1 cellular context compared by ENCODE assay signal in the genomic region with DNA sequence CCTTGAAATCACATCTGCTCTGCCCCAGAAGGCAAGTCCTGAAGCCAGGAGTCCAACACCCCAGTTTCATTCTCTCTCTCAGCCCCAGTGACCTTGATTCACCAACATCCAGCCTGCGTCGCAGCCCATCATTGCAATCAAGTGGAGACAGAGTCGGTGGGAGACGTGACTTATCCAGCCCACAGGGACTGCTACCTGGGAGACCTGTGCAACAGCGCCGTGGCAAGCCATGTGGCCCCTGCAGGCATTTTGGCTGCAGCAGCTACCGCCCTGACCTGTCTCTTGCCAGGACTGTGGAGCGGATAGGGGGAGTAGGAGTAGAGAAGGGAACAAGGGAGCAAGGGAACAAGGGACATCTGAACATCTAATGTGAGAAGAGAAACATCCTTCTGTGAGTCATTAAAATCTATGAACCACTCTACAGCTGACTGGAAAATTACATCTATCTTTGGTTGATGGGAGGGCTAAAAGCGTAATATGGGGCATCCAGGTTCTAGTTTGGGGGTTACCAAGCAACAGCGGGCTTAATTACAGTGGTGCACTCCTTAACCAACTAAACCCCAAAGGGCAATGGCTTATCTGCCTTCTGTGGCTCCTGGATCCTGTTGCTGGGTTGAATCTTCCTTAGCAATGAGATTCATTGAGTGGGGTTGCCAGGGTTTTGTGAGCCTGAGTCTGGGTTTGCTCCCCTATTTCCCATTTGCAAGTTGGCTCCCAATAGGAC.
TF ChIP-seq lines count a peak whose summit lies in the region.

No MANE protein-coding gene starts in this region.

TF ChIP-seq in HEK293, 187 proteins besides CTCF, POLR2A, EP300 and RAD21 (continued from another document):
- TF ChIP-seq, protein P1, sequence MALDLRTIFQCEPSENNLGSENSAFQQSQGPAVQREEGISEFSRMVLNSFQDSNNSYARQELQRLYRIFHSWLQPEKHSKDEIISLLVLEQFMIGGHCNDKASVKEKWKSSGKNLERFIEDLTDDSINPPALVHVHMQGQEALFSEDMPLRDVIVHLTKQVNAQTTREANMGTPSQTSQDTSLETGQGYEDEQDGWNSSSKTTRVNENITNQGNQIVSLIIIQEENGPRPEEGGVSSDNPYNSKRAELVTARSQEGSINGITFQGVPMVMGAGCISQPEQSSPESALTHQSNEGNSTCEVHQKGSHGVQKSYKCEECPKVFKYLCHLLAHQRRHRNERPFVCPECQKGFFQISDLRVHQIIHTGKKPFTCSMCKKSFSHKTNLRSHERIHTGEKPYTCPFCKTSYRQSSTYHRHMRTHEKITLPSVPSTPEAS (tag by site-specific recombination; IDR thresholded peaks at IDR 0.05) = no peak
- no peak for TF ChIP-seq KLF9 (tag by site-specific recombination; IDR thresholded peaks at IDR 0.05; ENCODE audit: low read depth)
- TF ChIP-seq ZNF19 (tag by site-specific recombination; IDR thresholded peaks at IDR 0.05; ENCODE audit: low read depth) = no peak
- TF ChIP-seq ZNF837 (tag by site-specific recombination; IDR thresholded peaks at IDR 0.05) = no peak
- TF ChIP-seq OSR2 (tag by site-specific recombination; IDR thresholded peaks at IDR 0.05) = no peak
- TF ChIP-seq, protein P2, sequence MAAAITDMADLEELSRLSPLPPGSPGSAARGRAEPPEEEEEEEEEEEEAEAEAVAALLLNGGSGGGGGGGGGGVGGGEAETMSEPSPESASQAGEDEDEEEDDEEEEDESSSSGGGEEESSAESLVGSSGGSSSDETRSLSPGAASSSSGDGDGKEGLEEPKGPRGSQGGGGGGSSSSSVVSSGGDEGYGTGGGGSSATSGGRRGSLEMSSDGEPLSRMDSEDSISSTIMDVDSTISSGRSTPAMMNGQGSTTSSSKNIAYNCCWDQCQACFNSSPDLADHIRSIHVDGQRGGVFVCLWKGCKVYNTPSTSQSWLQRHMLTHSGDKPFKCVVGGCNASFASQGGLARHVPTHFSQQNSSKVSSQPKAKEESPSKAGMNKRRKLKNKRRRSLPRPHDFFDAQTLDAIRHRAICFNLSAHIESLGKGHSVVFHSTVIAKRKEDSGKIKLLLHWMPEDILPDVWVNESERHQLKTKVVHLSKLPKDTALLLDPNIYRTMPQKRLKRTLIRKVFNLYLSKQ (tag by site-specific recombination; IDR thresholded peaks at IDR 0.05; ENCODE audit: borderline replicate concordance) = no peak
- TF ChIP-seq, protein P3, sequence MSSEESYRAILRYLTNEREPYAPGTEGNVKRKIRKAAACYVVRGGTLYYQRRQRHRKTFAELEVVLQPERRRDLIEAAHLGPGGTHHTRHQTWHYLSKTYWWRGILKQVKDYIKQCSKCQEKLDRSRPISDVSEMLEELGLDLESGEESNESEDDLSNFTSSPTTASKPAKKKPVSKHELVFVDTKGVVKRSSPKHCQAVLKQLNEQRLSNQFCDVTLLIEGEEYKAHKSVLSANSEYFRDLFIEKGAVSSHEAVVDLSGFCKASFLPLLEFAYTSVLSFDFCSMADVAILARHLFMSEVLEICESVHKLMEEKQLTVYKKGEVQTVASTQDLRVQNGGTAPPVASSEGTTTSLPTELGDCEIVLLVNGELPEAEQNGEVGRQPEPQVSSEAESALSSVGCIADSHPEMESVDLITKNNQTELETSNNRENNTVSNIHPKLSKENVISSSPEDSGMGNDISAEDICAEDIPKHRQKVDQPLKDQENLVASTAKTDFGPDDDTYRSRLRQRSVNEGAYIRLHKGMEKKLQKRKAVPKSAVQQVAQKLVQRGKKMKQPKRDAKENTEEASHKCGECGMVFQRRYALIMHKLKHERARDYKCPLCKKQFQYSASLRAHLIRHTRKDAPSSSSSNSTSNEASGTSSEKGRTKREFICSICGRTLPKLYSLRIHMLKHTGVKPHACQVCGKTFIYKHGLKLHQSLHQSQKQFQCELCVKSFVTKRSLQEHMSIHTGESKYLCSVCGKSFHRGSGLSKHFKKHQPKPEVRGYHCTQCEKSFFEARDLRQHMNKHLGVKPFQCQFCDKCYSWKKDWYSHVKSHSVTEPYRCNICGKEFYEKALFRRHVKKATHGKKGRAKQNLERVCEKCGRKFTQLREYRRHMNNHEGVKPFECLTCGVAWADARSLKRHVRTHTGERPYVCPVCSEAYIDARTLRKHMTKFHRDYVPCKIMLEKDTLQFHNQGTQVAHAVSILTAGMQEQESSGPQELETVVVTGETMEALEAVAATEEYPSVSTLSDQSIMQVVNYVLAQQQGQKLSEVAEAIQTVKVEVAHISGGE (tag by site-specific recombination; conservative IDR thresholded peaks at IDR 0.05; ENCODE audit: low read depth) = no peak
- no peak for TF ChIP-seq ZNF175 (tag by site-specific recombination; IDR thresholded peaks at IDR 0.05)
- no peak for TF ChIP-seq ZNF133 (tag by site-specific recombination; IDR thresholded peaks at IDR 0.05)
- TF ChIP-seq ZNF112 (tag by site-specific recombination; IDR thresholded peaks at IDR 0.05) = no peak
- TF ChIP-seq SP2 (tag by site-specific recombination; IDR thresholded peaks at IDR 0.05) = no peak
